In the genomic region with DNA sequence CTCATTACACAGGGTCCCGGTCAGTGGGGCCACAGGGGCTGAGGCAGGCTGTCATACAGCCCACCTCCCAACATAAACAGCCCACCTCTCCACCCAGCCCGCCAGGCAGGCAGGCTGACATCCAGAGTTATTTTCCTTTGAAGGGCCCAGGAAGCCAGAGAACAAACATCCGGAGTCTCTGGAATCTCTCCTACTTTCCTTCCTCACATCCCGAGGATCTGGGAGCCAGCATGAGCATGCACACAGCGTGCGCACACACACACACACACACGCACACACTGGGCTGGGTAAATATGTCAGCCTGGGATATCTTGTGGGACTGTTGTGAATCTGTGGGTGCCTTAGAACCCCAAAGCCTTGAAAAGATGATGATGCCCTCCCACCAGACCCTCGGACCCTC, we compare ENCODE assay signal across 20 cellular contexts. TPM values are rescaled to one million over a fixed set of nuclear protein-coding genes. Genes with fewer than 3 reads are reported as not detected.
DNase-seq lines count a peak whose midpoint lies in the region; ATAC-seq and TF ChIP-seq lines count a peak whose summit lies in the region.
"Had no signal": no experiment of that assay in that cellular context is flagged by ENCODE, and none has a peak within 500 bp of the region (broad histone marks: within the 10 kb centered on the region; RNA-seq: fewer than 3 reads in every experiment).

No MANE protein-coding gene starts in this region.

- dilution Hi-C loops in IMR-90 (cut with HindIII; ENCODE audit: low sequenced_read_pairs, unreplicated experiment): no loop called here

- no TSS peak for BruUV-seq in IMR-90 (replicated peaks; lab: Mats Ljungman, UMichigan)

- H3K4me2 ChIP-seq in IMR-90 (ENCODE audit: low read depth, low read length): no peak overlapping the region

- H4K5ac ChIP-seq in IMR-90 (ENCODE audit: low read depth, low read length): no peak overlapping the region

- DNase-seq in IMR-90 (peak; percentile 8), endothelial cell (ENCODE audit: low spot score) (no peak), mesothelial cell of epicardium (ENCODE audit: low spot score in 2 of 2, unreplicated experiment in 2 of 2) (no peak), testis (peak; percentile 29), left ventricle myocardium inferior (no peak), lower leg skin (ENCODE audit: low spot score in 2 of 2) (no peak)
- DNase-seq: activated T-cell treated with anti-CD3 and anti-CD28 coated beads, Interleukin-2, amount 50 U/mL, for 4 hours; CD4-positive, alpha-beta memory T cell; cortex of kidney; glutamatergic neuron; left lung; NCI-H1048; NCI-H2029 treated with DMSO at 0.1 percent for 48 hours; NCI-H524; T1000 had no signal

- H2AK5ac ChIP-seq in IMR-90 (ENCODE audit: low read depth, low read length): no peak overlapping the region

- H3K27ac Mint-ChIP-seq in endothelial cell (ENCODE audit: unreplicated experiment) (peak overlapping the region; percentile 52), mesothelial cell of epicardium (peak overlapping the region; percentile 54)
- H3K27ac Mint-ChIP-seq: activated naive CD4-positive, alpha-beta T cell treated with anti-CD3 and anti-CD28 coated beads, Interleukin-2, amount 50 U/mL, for 72 hours; stimulated activated naive CD8-positive, alpha-beta T cell treated with anti-CD3 and anti-CD28 coated beads, Interleukin-15, Interleukin-2, amounts not matched to agents 100 ng/mL and 50 ng/mL, for 24 hours had no signal

- H3K14ac ChIP-seq in IMR-90 (replicated peaks; ENCODE audit: low read depth, low read length): no peak overlapping the region

- H3K9me1 ChIP-seq in IMR-90 (ENCODE audit: insufficient read depth, low read length): no peaks in the 10 kb centered on the region

- no peak overlapping the region for H4K91ac ChIP-seq in IMR-90 (ENCODE audit: insufficient read depth, low read depth, low read length)

- no peak overlapping the region for H2AFZ ChIP-seq in IMR-90 (replicated peaks; ENCODE audit: low read length, poor library complexity)

- H3K4me3 ChIP-seq in IMR-90 (ENCODE audit: insufficient read depth, low read depth, low read length): no peak overlapping the region
- no peak overlapping the region for H3K4me3 ChIP-seq in testis
- H3K4me3 ChIP-seq in left ventricle myocardium inferior: no peak overlapping the region
- H3K4me3 ChIP-seq in lower leg skin (ENCODE audit: low read depth, poor library complexity, severe bottlenecking): no peak overlapping the region
- H3K4me3 ChIP-seq: left lung, ovary had no signal

- H2BK5ac ChIP-seq in IMR-90 (ENCODE audit: low read depth, low read length, poor library complexity, severe bottlenecking): no peak overlapping the region

- no peaks in the 10 kb centered on the region for H4K20me1 ChIP-seq in IMR-90 (ENCODE audit: insufficient read depth, low read length)

- in situ Hi-C loops in IMR-90 (cut with MboI; ENCODE audit: low sequenced_read_pairs): no loop called here

- intact Hi-C loops in IMR-90 (cut with micrococcal nuclease) (no loop called here), testis (cut with DNase I; ENCODE audit: low total_unique reads) (no loop called here), left ventricle myocardium inferior (cut with micrococcal nuclease) (no loop called here), lower leg skin (cut with DNase I; ENCODE audit: low total_unique reads) (no loop called here)

- H3K4me1 ChIP-seq in IMR-90 (ENCODE audit: control insufficient read depth, insufficient read depth, low read length): no peaks in the 10 kb centered on the region
- peaks cover 29% of the 10 kb centered on the region for H3K4me1 ChIP-seq in testis
- H3K4me1 ChIP-seq in left ventricle myocardium inferior: peaks cover 45% of the 10 kb centered on the region

- H3K9me3 Mint-ChIP-seq in endothelial cell (ENCODE audit: unreplicated experiment): no peaks in the 10 kb centered on the region
- peaks cover 6% of the 10 kb centered on the region for H3K9me3 Mint-ChIP-seq in mesothelial cell of epicardium
- H3K9me3 Mint-ChIP-seq: activated naive CD4-positive, alpha-beta T cell treated with anti-CD3 and anti-CD28 coated beads, Interleukin-2, amount 50 U/mL, for 72 hours; activated T-cell treated with anti-CD3 and anti-CD28 coated beads, Interleukin-2, amount 50 U/mL, for 4 hours; CD4-positive, alpha-beta memory T cell; stimulated activated naive CD8-positive, alpha-beta T cell treated with anti-CD3 and anti-CD28 coated beads, Interleukin-15, Interleukin-2, amounts not matched to agents 100 ng/mL and 50 ng/mL, for 24 hours had no signal

- H4K8ac ChIP-seq in IMR-90 (ENCODE audit: low read depth in 2 of 2, low read length in 2 of 2): no peak overlapping the region

- no peak overlapping the region for H3K4ac ChIP-seq in IMR-90 (ENCODE audit: low read depth, low read length)

- H3K9ac ChIP-seq in IMR-90 (ENCODE audit: low read depth, low read length): no peak overlapping the region

- POLR2A ChIA-PET in IMR-90 (lab: Charles Lee; ENCODE audit: unreplicated experiment): no interaction called here

- H3K18ac ChIP-seq in IMR-90 (ENCODE audit: low read depth, low read length): no peak overlapping the region

- H3K9me3 ChIP-seq in IMR-90 (ENCODE audit: control insufficient read depth, insufficient read depth, low read length): no peaks in the 10 kb centered on the region; the same call in 1 of the 2 replicates
- no peaks in the 10 kb centered on the region for H3K9me3 ChIP-seq in testis
- no peaks in the 10 kb centered on the region for H3K9me3 ChIP-seq in left ventricle myocardium inferior (replicated peaks)
- H3K9me3 ChIP-seq: left lung, ovary had no signal

- CTCF ChIA-PET in IMR-90 (lab: Yijun Ruan, JAX): no interaction called here

- H3K27me3 Mint-ChIP-seq in endothelial cell (ENCODE audit: unreplicated experiment): peaks cover 21% of the 10 kb centered on the region
- H3K27me3 Mint-ChIP-seq in mesothelial cell of epicardium (ENCODE audit: low read depth): peaks cover 66% of the 10 kb centered on the region

- TF ChIP-seq POLR2A in IMR-90 (IDR thresholded peaks at IDR 0.05; ENCODE audit: low read depth, low read length): no peak
- TF ChIP-seq POLR2A in testis (IDR thresholded peaks at IDR 0.05): no peak
- TF ChIP-seq POLR2A in lower leg skin (IDR thresholded peaks at IDR 0.05): no peak

- H2AK9ac ChIP-seq in IMR-90 (replicated peaks; ENCODE audit: low read depth, low read length, poor library complexity): no peak overlapping the region

- no peak overlapping the region for H3K27ac ChIP-seq in IMR-90 (ENCODE audit: insufficient read depth, low read length)
- peak overlapping the region; percentile 18 to 59 for H3K27ac ChIP-seq in testis
- no peak overlapping the region for H3K27ac ChIP-seq in left ventricle myocardium inferior (replicated peaks)
- H3K27ac ChIP-seq: left lung, ovary, RWPE1 had no signal

- no peak overlapping the region for H2BK120ac ChIP-seq in IMR-90 (ENCODE audit: low read depth, low read length)

- H3K79me1 ChIP-seq in IMR-90 (ENCODE audit: low read depth in 1 of 2, low read length in 2 of 2): no peaks in the 10 kb centered on the region

- no peak overlapping the region for H2BK15ac ChIP-seq in IMR-90 (ENCODE audit: low read depth, low read length)

- peaks cover 84% of the 10 kb centered on the region for H3K27me3 ChIP-seq in IMR-90 (ENCODE audit: control insufficient read depth, insufficient read depth, low read length)
- no peaks in the 10 kb centered on the region for H3K27me3 ChIP-seq in testis
- no peaks in the 10 kb centered on the region for H3K27me3 ChIP-seq in left ventricle myocardium inferior (ENCODE audit: low read depth)
- H3K27me3 ChIP-seq: ovary had no signal

- TF ChIP-seq RAD21 in IMR-90 (IDR thresholded peaks at IDR 0.05; ENCODE audit: low read length): no peak

- peaks cover 33% of the 10 kb centered on the region for H3K4me1 Mint-ChIP-seq in endothelial cell (ENCODE audit: unreplicated experiment)
- H3K4me1 Mint-ChIP-seq in mesothelial cell of epicardium: peaks cover 13% of the 10 kb centered on the region

- 0% methylated on average over 1 of the region's 8 CpGs; no CpG with 5 or more reads in 1 of the 2 experiments for WGBS in IMR-90 (ENCODE audit: extremely low coverage in 2 of 2, insufficient read length in 1 of 2), 2 experiments
- WGBS in testis, 2 donors: 59 to 71% methylated on average over 7 to 8 of the region's 8 CpGs
- WGBS in lower leg skin, 2 donors: 64 to 69% methylated on average over 7 to 8 of the region's 8 CpGs

- no peak overlapping the region for H2BK20ac ChIP-seq in IMR-90 (ENCODE audit: low read depth, low read length)

- H3K36me3 ChIP-seq in IMR-90 (ENCODE audit: control insufficient read depth, insufficient read depth, low read length) (no peaks in the 10 kb centered on the region), testis (ENCODE audit: low read depth, missing control alignments) (no peaks in the 10 kb centered on the region), left ventricle myocardium inferior (no peaks in the 10 kb centered on the region)
- H3K36me3 ChIP-seq: left lung, ovary had no signal

- ATAC-seq in IMR-90 (ENCODE audit: low read depth): no peak
- ATAC-seq in HG03520 (IDR thresholded peaks at IDR 0.05; ENCODE audit: unreplicated experiment): no peak
- ATAC-seq: activated naive CD4-positive, alpha-beta T cell treated with anti-CD3 and anti-CD28 coated beads, Interleukin-2, amount 50 U/mL, for 72 hours; activated T-cell treated with anti-CD3 and anti-CD28 coated beads, Interleukin-2, amount 50 U/mL, for 4 hours; left lung had no signal

- TF ChIP-seq CTCF in IMR-90 (conservative IDR thresholded peaks at IDR 0.05; ENCODE audit: low read depth, low read length) (no peak), endothelial cell (IDR thresholded peaks at IDR 0.05; ENCODE audit: unreplicated experiment) (no peak), mesothelial cell of epicardium (IDR thresholded peaks at IDR 0.05; ENCODE audit: unreplicated experiment) (no peak), testis (IDR thresholded peaks at IDR 0.05) (no peak), left ventricle myocardium inferior (IDR thresholded peaks at IDR 0.05; ENCODE audit: borderline replicate concordance) (no peak), lower leg skin (IDR thresholded peaks at IDR 0.05) (no peak)

- no peak overlapping the region for H3K4me3 Mint-ChIP-seq in endothelial cell (ENCODE audit: unreplicated experiment)
- no peak overlapping the region for H3K4me3 Mint-ChIP-seq in mesothelial cell of epicardium
- H3K4me3 Mint-ChIP-seq: activated T-cell treated with anti-CD3 and anti-CD28 coated beads, Interleukin-2, amount 50 U/mL, for 4 hours; CD4-positive, alpha-beta memory T cell; stimulated activated naive CD8-positive, alpha-beta T cell treated with anti-CD3 and anti-CD28 coated beads, Interleukin-15, Interleukin-2, amounts not matched to agents 100 ng/mL and 50 ng/mL, for 24 hours had no signal

- H3K36me3 Mint-ChIP-seq in endothelial cell (ENCODE audit: low read depth, unreplicated experiment): peaks cover 11% of the 10 kb centered on the region
- no peaks in the 10 kb centered on the region for H3K36me3 Mint-ChIP-seq in mesothelial cell of epicardium
- H3K36me3 Mint-ChIP-seq: activated naive CD4-positive, alpha-beta T cell treated with anti-CD3 and anti-CD28 coated beads, Interleukin-2, amount 50 U/mL, for 72 hours; CD4-positive, alpha-beta memory T cell had no signal

- no peak overlapping the region for H3K56ac ChIP-seq in IMR-90 (ENCODE audit: extremely low read depth, insufficient read depth, low read length)

- no peak overlapping the region for H3K23ac ChIP-seq in IMR-90 (ENCODE audit: low read depth, low read length)

RNA-seq across cellular contexts. Expression of gene PDE2A, which starts 55.4 kb away (rescaled TPM):
- total RNA-seq in IMR-90 (2012; rRNA removed) (not detected in 2 replicates), endothelial cell (ENCODE audit: unreplicated experiment) (65.9 TPM), mesothelial cell of epicardium (0.63 to 1.4 TPM (median 1.1 TPM) in 3 replicates), testis (10 to 100 TPM; 15.2 to 20.6 TPM), left ventricle myocardium inferior (19.6 TPM), lower leg skin (10 to 100 TPM; 26.1 to 34.1 (median 30.6) TPM)
- polyA plus RNA-seq in IMR-90 (2012; rRNA removed) (0.02 and 0.06 TPM in 2 replicates), testis (ENCODE audit: insufficient read depth, low read depth, low replicate concordance) (14.1 TPM)
- polyA plus RNA-seq in IMR-90 (2012; cell fraction: cytosol; rRNA removed): 0.01 and 0.22 TPM in 2 replicates
- 0.17 and 0.21 TPM in 2 replicates for polyA plus RNA-seq in IMR-90 (2012; cell fraction: nucleus; rRNA removed; ENCODE audit: low replicate concordance)

Comparison
In these comparisons a context has a peak if more than half of its experiments do, and no peak if none do; other contexts are left out.
1. DNase-seq: peak in IMR-90 (single experiment) and testis (single experiment); none in endothelial cell (single experiment), mesothelial cell of epicardium (0 of 2), left ventricle myocardium inferior (single experiment) and lower leg skin (0 of 2).
2. H3K27ac ChIP-seq: peak in testis (2 of 2); none in IMR-90 (single experiment) and left ventricle myocardium inferior (single experiment).